Comparison of ENCODE assay signal across 15 cellular contexts in the genomic region with DNA sequence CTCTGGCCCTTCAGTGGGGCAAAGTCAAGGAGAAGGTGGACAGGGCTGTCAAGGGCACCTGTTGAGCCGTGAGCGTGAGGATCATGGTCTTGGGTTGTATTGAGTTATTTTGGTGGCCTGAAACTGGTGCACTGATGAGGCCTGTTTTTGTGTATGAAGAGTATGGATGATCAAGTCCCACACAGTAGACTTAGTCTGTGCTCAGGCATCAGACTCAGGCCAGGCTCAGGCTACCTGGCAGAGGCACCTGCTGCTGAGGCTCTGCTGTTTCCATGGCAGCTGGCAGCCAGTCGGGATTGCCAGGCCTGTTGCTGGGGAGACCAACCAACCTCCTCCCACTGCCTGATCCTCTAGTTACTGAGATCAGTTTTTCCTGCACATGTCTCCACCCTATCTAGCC. TPM values are rescaled to one million over a fixed set of nuclear protein-coding genes. Genes with fewer than 3 reads are reported as not detected.
DNase-seq lines count a peak whose midpoint lies in the region; ATAC-seq and TF ChIP-seq lines count a peak whose summit lies in the region.
"Had no signal": no experiment of that assay in that cellular context is flagged by ENCODE, and none has a peak within 500 bp of the region (broad histone marks: within the 10 kb centered on the region; RNA-seq: fewer than 3 reads in every experiment).

No MANE protein-coding gene starts in this region.

- peaks cover 7 to 65% (median 39%) of the 10 kb centered on the region in 6 donors for H3K4me1 ChIP-seq in spleen

- no peaks in the 10 kb centered on the region for H3K36me3 ChIP-seq in spleen

- H3K27me3 ChIP-seq in spleen (replicated peaks in 1 of 7) = peaks cover 0 to 52% (median 33%) of the 10 kb centered on the region in 7 donors

- no peak for DNase-seq in activated CD4-positive, alpha-beta T cell treated with anti-CD3 and anti-CD28 coated beads, Interleukin-2, amount 10 ng/mL, durations not matched to agents 7 days and 5 days
- DNase-seq in activated CD4-positive, alpha-beta T cell treated with anti-CD3 and anti-CD28 coated beads, Interleukin-2, amount 50 U/mL, for 4 hours = no peak
- DNase-seq in NCI-H2196 (lab: John Stamatoyannopoulos, UW; ENCODE audit: unreplicated experiment) (peak; percentile 84), spleen (peak; percentile 51), SHP77 treated with DMSO at 0.1 percent for 48 hours (lab: John Stamatoyannopoulos, UW) (no peak)
- DNase-seq: activated T-cell treated with anti-CD3 and anti-CD28 coated beads, Interleukin-2, amount 50 U/mL, for 4 hours; Caco-2; dermis blood vessel endothelial cell; NCI-H2227 treated with DMSO at 0.1 percent for 48 hours; T-cell had no signal

- H3K4me3 ChIP-seq in spleen = no peak overlapping the region
- H3K4me3 ChIP-seq: lung had no signal

- H3K4me3 Mint-ChIP-seq in activated CD4-positive, alpha-beta T cell treated with anti-CD3 and anti-CD28 coated beads, Interleukin-2, amount 10 ng/mL, durations not matched to agents 7 days and 5 days = no peak overlapping the region
- H3K4me3 Mint-ChIP-seq in dendritic cell treated with granulocyte-macrophage colony-stimulating factor and Interleukin-4, amounts not matched to agents 40 ng/mL and 50 ng/mL, for 4 days = no peak overlapping the region
- H3K4me3 Mint-ChIP-seq: activated T-cell treated with anti-CD3 and anti-CD28 coated beads, Interleukin-2, amount 50 U/mL, for 4 hours; T-cell had no signal

- H3K4me1 Mint-ChIP-seq in activated CD4-positive, alpha-beta T cell treated with anti-CD3 and anti-CD28 coated beads, Interleukin-2, amount 10 ng/mL, durations not matched to agents 7 days and 5 days = peaks cover 32% of the 10 kb centered on the region
- H3K4me1 Mint-ChIP-seq in dendritic cell treated with granulocyte-macrophage colony-stimulating factor and Interleukin-4, amounts not matched to agents 40 ng/mL and 50 ng/mL, for 4 days (ENCODE audit: low read depth) = peaks cover 68% of the 10 kb centered on the region

- peak overlapping the region; percentile 66 for H3K27ac Mint-ChIP-seq in activated CD4-positive, alpha-beta T cell treated with anti-CD3 and anti-CD28 coated beads, Interleukin-2, amount 10 ng/mL, durations not matched to agents 7 days and 5 days
- peak overlapping the region; percentile 95 for H3K27ac Mint-ChIP-seq in dendritic cell treated with granulocyte-macrophage colony-stimulating factor and Interleukin-4, amounts not matched to agents 40 ng/mL and 50 ng/mL, for 4 days
- H3K27ac Mint-ChIP-seq: T-cell had no signal

- TF ChIP-seq CTCF in spleen (IDR thresholded peaks at IDR 0.05 in 8 of 11, conservative IDR thresholded peaks at IDR 0.05 in 3 of 11) = no peak

- intact Hi-C loops in dendritic cell treated with granulocyte-macrophage colony-stimulating factor and Interleukin-4, amounts not matched to agents 40 ng/mL and 50 ng/mL, for 4 days (cut with micrococcal nuclease) = loop anchor here (5.0 kb wide), 1 partner anchor 519 kb away; the partner anchor contains the start of gene PCK2
- intact Hi-C loops in spleen (cut with DNase I; ENCODE audit: low total_unique reads) = no loop called here

- CTCF ChIA-PET in activated CD4-positive, alpha-beta T cell treated with anti-CD3 and anti-CD28 coated beads, Interleukin-2, amount 10 ng/mL, durations not matched to agents 7 days and 5 days (lab: Charles Lee) = interaction anchor here (1.0 to 1.6 kb wide), 2 partner anchors 15 to 518 kb away, joined by 3 to 4 read pairs; no protein-coding TSS in a partner anchor

- no peaks in the 10 kb centered on the region for H3K9me3 ChIP-seq in spleen
- H3K9me3 ChIP-seq: Caco-2 had no signal

- H3K27ac ChIP-seq in spleen = peak overlapping the region in 3 of 8 donors; percentile 46 to 76 (median 75)

- WGBS in spleen, 5 donors = 76 to 96% (median 88%) methylated on average over 2 to 3 of the region's 3 CpGs

- POLR2A ChIA-PET in activated CD4-positive, alpha-beta T cell treated with anti-CD3 and anti-CD28 coated beads, Interleukin-2, amount 10 ng/mL, durations not matched to agents 7 days and 5 days (lab: Charles Lee) = no interaction called here

- no peak for ATAC-seq in GM19035 (IDR thresholded peaks at IDR 0.05; ENCODE audit: unreplicated experiment)
- no peak for ATAC-seq in GM18907 (IDR thresholded peaks at IDR 0.05; ENCODE audit: unreplicated experiment)
- ATAC-seq: activated T-cell treated with anti-CD3 and anti-CD28 coated beads, Interleukin-2, amount 50 U/mL, for 4 hours; HCT116; T-cell had no signal

- TF ChIP-seq POLR2A in spleen (IDR thresholded peaks at IDR 0.05) = no peak

- no peaks in the 10 kb centered on the region for H3K9me3 Mint-ChIP-seq in activated CD4-positive, alpha-beta T cell treated with anti-CD3 and anti-CD28 coated beads, Interleukin-2, amount 10 ng/mL, durations not matched to agents 7 days and 5 days
- no peaks in the 10 kb centered on the region for H3K9me3 Mint-ChIP-seq in dendritic cell treated with granulocyte-macrophage colony-stimulating factor and Interleukin-4, amounts not matched to agents 40 ng/mL and 50 ng/mL, for 4 days
- H3K9me3 Mint-ChIP-seq: activated T-cell treated with anti-CD3 and anti-CD28 coated beads, Interleukin-2, amount 50 U/mL, for 4 hours; T-cell had no signal

- H3K36me3 Mint-ChIP-seq in activated CD4-positive, alpha-beta T cell treated with anti-CD3 and anti-CD28 coated beads, Interleukin-2, amount 10 ng/mL, durations not matched to agents 7 days and 5 days (ENCODE audit: low read depth) = no peaks in the 10 kb centered on the region
- H3K36me3 Mint-ChIP-seq in dendritic cell treated with granulocyte-macrophage colony-stimulating factor and Interleukin-4, amounts not matched to agents 40 ng/mL and 50 ng/mL, for 4 days (ENCODE audit: low read depth) = no peaks in the 10 kb centered on the region

- H3K27me3 Mint-ChIP-seq in activated CD4-positive, alpha-beta T cell treated with anti-CD3 and anti-CD28 coated beads, Interleukin-2, amount 10 ng/mL, durations not matched to agents 7 days and 5 days = peaks cover 38% of the 10 kb centered on the region
- peaks cover 31% of the 10 kb centered on the region for H3K27me3 Mint-ChIP-seq in dendritic cell treated with granulocyte-macrophage colony-stimulating factor and Interleukin-4, amounts not matched to agents 40 ng/mL and 50 ng/mL, for 4 days

RNA-seq across cellular contexts. Expression of gene JPH4, which starts 5.2 kb away (rescaled TPM):
- total RNA-seq in activated CD4-positive, alpha-beta T cell treated with anti-CD3 and anti-CD28 coated beads, Interleukin-2, amount 10 ng/mL, durations not matched to agents 7 days and 5 days = not detected
- 10 to 100 TPM in 2 of 7 donors, 1 to 10 TPM in 5; 1.2 to 17.3 (median 5.8) TPM for total RNA-seq in spleen
- polyA plus RNA-seq in spleen = under 1 TPM; 0.70 to 0.93 (median 0.93) TPM
- total RNA-seq: Caco-2, dermis blood vessel endothelial cell had no signal

RNA-seq across cellular contexts. Expression of gene AP1G2, which starts 5.8 kb away (rescaled TPM):
- 100 to 1,000 TPM; 306 to 333 TPM for total RNA-seq in activated CD4-positive, alpha-beta T cell treated with anti-CD3 and anti-CD28 coated beads, Interleukin-2, amount 10 ng/mL, durations not matched to agents 7 days and 5 days
- 100 to 1,000 TPM; 139 to 261 (median 193) TPM for total RNA-seq in spleen
- polyA plus RNA-seq in spleen = 100 to 1,000 TPM; 126 to 267 (median 176) TPM

RNA-seq across cellular contexts. Expression of gene THTPA, which starts 17.3 kb away (rescaled TPM):
- total RNA-seq in activated CD4-positive, alpha-beta T cell treated with anti-CD3 and anti-CD28 coated beads, Interleukin-2, amount 10 ng/mL, durations not matched to agents 7 days and 5 days = 10 to 100 TPM in 1 of 2 experiments, 1 to 10 TPM in 1; 8.1 to 12.7 TPM
- total RNA-seq in spleen = 10 to 100 TPM; 16.8 to 25.4 (median 18.6) TPM
- polyA plus RNA-seq in spleen = 10 to 100 TPM in 1 of 3 donors, 1 to 10 TPM in 2; 4.5 to 14.2 (median 8.9) TPM

RNA-seq across cellular contexts. Expression of gene ZFHX2, which starts 21.8 kb away (rescaled TPM):
- total RNA-seq in activated CD4-positive, alpha-beta T cell treated with anti-CD3 and anti-CD28 coated beads, Interleukin-2, amount 10 ng/mL, durations not matched to agents 7 days and 5 days = 1 to 10 TPM; 1.0 to 1.1 TPM
- 1 to 10 TPM in 5 of 7 donors, under 1 TPM in 2; 0.42 to 2.9 (median 1.5) TPM for total RNA-seq in spleen
- polyA plus RNA-seq in spleen = under 1 TPM; 0.09 to 0.35 (median 0.11) TPM

Comparison
In these comparisons a context has a peak if more than half of its experiments do, and no peak if none do; other contexts are left out.
1. DNase-seq: peak in NCI-H2196 (single experiment) and spleen (single experiment); none in activated CD4-positive, alpha-beta T cell treated with anti-CD3 and anti-CD28 coated beads, Interleukin-2, amount 10 ng/mL, durations not matched to agents 7 days and 5 days (single experiment), activated CD4-positive, alpha-beta T cell treated with anti-CD3 and anti-CD28 coated beads, Interleukin-2, amount 50 U/mL, for 4 hours (0 of 2) and SHP77 treated with DMSO at 0.1 percent for 48 hours (single experiment).